1 cellular context compared by ENCODE assay signal in the genomic region with DNA sequence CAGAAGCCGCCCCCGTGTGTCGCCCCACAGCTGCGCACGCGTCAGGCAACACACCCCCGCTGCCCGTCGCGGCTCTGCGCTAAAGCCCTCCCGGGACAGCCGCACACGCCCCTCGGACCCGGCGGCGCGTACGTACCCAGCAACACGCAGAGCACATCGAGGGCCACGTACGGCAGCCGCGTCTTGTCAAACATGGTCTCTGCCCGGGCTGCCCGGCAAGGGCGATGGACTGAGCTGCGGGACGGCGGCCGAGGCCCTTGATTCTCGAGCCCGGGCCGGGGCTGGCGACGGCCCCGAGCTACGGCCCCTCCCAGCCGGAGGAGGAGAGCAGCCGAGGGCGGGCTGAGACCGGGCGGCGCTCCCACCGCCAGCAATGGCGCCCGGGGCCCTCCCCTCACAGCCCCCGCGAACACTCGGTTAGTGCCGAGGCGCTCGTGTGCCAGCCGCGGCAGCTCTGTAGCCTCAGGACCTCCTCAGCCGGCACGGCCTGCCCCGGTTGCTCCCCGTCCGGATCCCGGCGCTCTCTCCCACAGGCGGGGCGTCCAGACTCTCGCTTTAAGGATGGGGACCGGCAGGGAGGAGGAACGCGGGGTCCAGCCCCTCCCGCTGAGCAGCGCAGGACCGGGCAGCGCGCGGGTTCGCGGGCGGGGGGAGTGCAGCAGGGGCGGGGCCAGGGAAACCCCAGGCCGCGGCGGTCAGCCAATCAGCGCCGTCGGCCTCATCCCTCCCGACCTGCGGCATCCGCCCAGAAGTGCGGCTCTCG.
TF ChIP-seq lines count a peak whose summit lies in the region.

A gene (minus strand): TSS at position 529 of the 763 bp plus-strand sequence. CDS start 335 bp downstream, at position 194.

TF ChIP-seq in K562, 482 proteins besides CTCF, POLR2A, EP300 and RAD21 (continued from another document):
- TF ChIP-seq, protein P1, sequence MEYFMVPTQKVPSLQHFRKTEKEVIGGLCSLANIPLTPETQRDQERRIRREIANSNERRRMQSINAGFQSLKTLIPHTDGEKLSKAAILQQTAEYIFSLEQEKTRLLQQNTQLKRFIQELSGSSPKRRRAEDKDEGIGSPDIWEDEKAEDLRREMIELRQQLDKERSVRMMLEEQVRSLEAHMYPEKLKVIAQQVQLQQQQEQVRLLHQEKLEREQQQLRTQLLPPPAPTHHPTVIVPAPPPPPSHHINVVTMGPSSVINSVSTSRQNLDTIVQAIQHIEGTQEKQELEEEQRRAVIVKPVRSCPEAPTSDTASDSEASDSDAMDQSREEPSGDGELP (CRISPR knock-in tag; IDR thresholded peaks at IDR 0.05; ENCODE audit: borderline replicate concordance): 0 out of 2 replicates have a peak, but pooled peaks have one; percentile 9
- TF ChIP-seq NCOA6 (IDR thresholded peaks at IDR 0.05): 0 out of 2 replicates have a peak, but pooled peaks have one; percentile 36
- TF ChIP-seq ZNF785 (CRISPR knock-in tag; IDR thresholded peaks at IDR 0.05): no peak
- TF ChIP-seq, protein P2, sequence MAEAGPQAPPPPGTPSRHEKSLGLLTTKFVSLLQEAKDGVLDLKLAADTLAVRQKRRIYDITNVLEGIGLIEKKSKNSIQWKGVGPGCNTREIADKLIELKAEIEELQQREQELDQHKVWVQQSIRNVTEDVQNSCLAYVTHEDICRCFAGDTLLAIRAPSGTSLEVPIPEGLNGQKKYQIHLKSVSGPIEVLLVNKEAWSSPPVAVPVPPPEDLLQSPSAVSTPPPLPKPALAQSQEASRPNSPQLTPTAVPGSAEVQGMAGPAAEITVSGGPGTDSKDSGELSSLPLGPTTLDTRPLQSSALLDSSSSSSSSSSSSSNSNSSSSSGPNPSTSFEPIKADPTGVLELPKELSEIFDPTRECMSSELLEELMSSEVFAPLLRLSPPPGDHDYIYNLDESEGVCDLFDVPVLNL (CRISPR knock-in tag; IDR thresholded peaks at IDR 0.05; ENCODE audit: low read depth): 0 out of 2 replicates have a peak, but pooled peaks have one; percentile 9
- TF ChIP-seq YY1 (IDR thresholded peaks at IDR 0.05; ENCODE audit: borderline replicate concordance in 1 of 3, control insufficient read depth in 1 of 3, extremely low read depth in 1 of 3, insufficient read depth in 3 of 3, insufficient read length in 1 of 3, insufficient replicate concordance in 2 of 3, low read depth in 1 of 3, low read length in 2 of 3): peak in 2 of 3 experiments; percentile 62 to 77
- peak; percentile 65 for TF ChIP-seq RBM25 (IDR thresholded peaks at IDR 0.05; ENCODE audit: low read depth, low read length, severe bottlenecking)
- TF ChIP-seq MTA2 (IDR thresholded peaks at IDR 0.05; ENCODE audit: low read depth): no peak
